In genomic region chr13:68190826-68191225, GRCh38 we compare ENCODE assay signal across 16 cellular contexts.
DNase-seq lines count a peak whose midpoint lies in the region; ATAC-seq and TF ChIP-seq lines count a peak whose summit lies in the region.
"Had no signal": no experiment of that assay in that cellular context is flagged by ENCODE, and none has a peak within 500 bp of the region (broad histone marks: within the 10 kb centered on the region; RNA-seq: fewer than 3 reads in every experiment).

No MANE protein-coding gene starts in this region.

- no peak overlapping the region for H3K4me3 ChIP-seq in fibroblast of the aortic adventitia (ENCODE audit: low read depth, low read length)
- H3K4me3 ChIP-seq: neural progenitor cell, skin epidermis had no signal

- peak overlapping the region; percentile 75 for H3K27ac Mint-ChIP-seq in progenitor cell of endocrine pancreas
- no peak overlapping the region for H3K27ac Mint-ChIP-seq in activated T-helper 17 cell treated with anti-CD3 and anti-CD28 coated beads, Interleukin-2, amount 50 U/mL, for 72 hours
- H3K27ac Mint-ChIP-seq: activated T-cell treated with anti-CD3 and anti-CD28 coated beads, Interleukin-2, amount 50 U/mL, for 72 hours; CD14-positive monocyte; neural progenitor cell had no signal

- TF ChIP-seq CTCF in RWPE1 (conservative IDR thresholded peaks at IDR 0.05; ENCODE audit: low read depth): no peak
- TF ChIP-seq CTCF in fibroblast of the aortic adventitia (IDR thresholded peaks at IDR 0.05; ENCODE audit: insufficient read depth, low read length): no peak
- no peak for TF ChIP-seq CTCF in progenitor cell of endocrine pancreas (IDR thresholded peaks at IDR 0.05; ENCODE audit: unreplicated experiment)

- POLR2A ChIA-PET in RWPE1 (lab: Yijun Ruan, JAX; ENCODE audit: low non-redundant PET): no interaction called here

- H3K27ac ChIP-seq in RWPE1: no peak overlapping the region
- H3K27ac ChIP-seq: HL-60, neural progenitor cell, skin epidermis had no signal

- no peaks in the 10 kb centered on the region for H3K4me1 Mint-ChIP-seq in progenitor cell of endocrine pancreas (ENCODE audit: low read depth)
- H3K4me1 Mint-ChIP-seq in activated T-helper 17 cell treated with anti-CD3 and anti-CD28 coated beads, Interleukin-2, amount 50 U/mL, for 72 hours: no peaks in the 10 kb centered on the region
- H3K4me1 Mint-ChIP-seq: CD14-positive monocyte had no signal

- no peaks in the 10 kb centered on the region for H3K36me3 Mint-ChIP-seq in progenitor cell of endocrine pancreas (ENCODE audit: insufficient read depth)
- no peaks in the 10 kb centered on the region for H3K36me3 Mint-ChIP-seq in activated T-helper 17 cell treated with anti-CD3 and anti-CD28 coated beads, Interleukin-2, amount 50 U/mL, for 72 hours (ENCODE audit: low read depth)
- H3K36me3 Mint-ChIP-seq: CD14-positive monocyte, neural progenitor cell had no signal

- no peaks in the 10 kb centered on the region for H3K27me3 Mint-ChIP-seq in progenitor cell of endocrine pancreas
- H3K27me3 Mint-ChIP-seq in activated T-helper 17 cell treated with anti-CD3 and anti-CD28 coated beads, Interleukin-2, amount 50 U/mL, for 72 hours: no peaks in the 10 kb centered on the region

- no peak overlapping the region for H3K4me3 Mint-ChIP-seq in progenitor cell of endocrine pancreas (ENCODE audit: low read depth)
- no peak overlapping the region for H3K4me3 Mint-ChIP-seq in activated T-helper 17 cell treated with anti-CD3 and anti-CD28 coated beads, Interleukin-2, amount 50 U/mL, for 72 hours
- H3K4me3 Mint-ChIP-seq: activated T-cell treated with anti-CD3 and anti-CD28 coated beads, Interleukin-2, amount 50 U/mL, for 72 hours; CD14-positive monocyte; neural progenitor cell had no signal

- no peak for ATAC-seq in activated T-helper 17 cell treated with anti-CD3 and anti-CD28 coated beads, Interleukin-2, amount 50 U/mL, for 72 hours (replicated peaks)
- ATAC-seq: activated T-cell treated with anti-CD3 and anti-CD28 coated beads, Interleukin-2, amount 50 U/mL, for 72 hours had no signal

- DNase-seq in HPDE6-E6E7 (ENCODE audit: extremely low spot score) (peak; percentile 61), RWPE1 (ENCODE audit: low spot score) (peak; percentile 77), fibroblast of the aortic adventitia (ENCODE audit: low read depth) (peak; percentile 2), progenitor cell of endocrine pancreas (ENCODE audit: low spot score, unreplicated experiment) (no peak), NCI-H524 (lab: John Stamatoyannopoulos, UW) (no peak), epidermal melanocyte (ENCODE audit: insufficient read length, low spot score) (no peak)
- no peak for DNase-seq in activated T-cell treated with anti-CD3 and anti-CD28 coated beads, Interleukin-2, amount 50 U/mL, for 48 hours
- DNase-seq: activated CD4-positive, alpha-beta T cell treated with anti-CD3 and anti-CD28 coated beads for 48 hours; activated T-cell treated with anti-CD3 and anti-CD28 coated beads, Interleukin-2, amount 50 U/mL, for 72 hours; aorta; GDM1 had no signal

- H3K9me3 Mint-ChIP-seq in progenitor cell of endocrine pancreas (ENCODE audit: low read depth): no peaks in the 10 kb centered on the region
- H3K9me3 Mint-ChIP-seq in activated T-helper 17 cell treated with anti-CD3 and anti-CD28 coated beads, Interleukin-2, amount 50 U/mL, for 72 hours: peaks cover 8% of the 10 kb centered on the region
- H3K9me3 Mint-ChIP-seq: neural progenitor cell had no signal

- CTCF ChIA-PET in RWPE1 (lab: Yijun Ruan, JAX): no interaction called here

Comparison
In these comparisons a context has a peak if more than half of its experiments do, and no peak if none do; other contexts are left out.
1. DNase-seq: peak in HPDE6-E6E7 (single experiment), RWPE1 (single experiment) and fibroblast of the aortic adventitia (single experiment); none in progenitor cell of endocrine pancreas (single experiment), NCI-H524 (0 of 2), epidermal melanocyte (single experiment) and activated T-cell treated with anti-CD3 and anti-CD28 coated beads, Interleukin-2, amount 50 U/mL, for 48 hours (0 of 2).